ENCODE assay signal across 1 cellular context in the genomic region with DNA sequence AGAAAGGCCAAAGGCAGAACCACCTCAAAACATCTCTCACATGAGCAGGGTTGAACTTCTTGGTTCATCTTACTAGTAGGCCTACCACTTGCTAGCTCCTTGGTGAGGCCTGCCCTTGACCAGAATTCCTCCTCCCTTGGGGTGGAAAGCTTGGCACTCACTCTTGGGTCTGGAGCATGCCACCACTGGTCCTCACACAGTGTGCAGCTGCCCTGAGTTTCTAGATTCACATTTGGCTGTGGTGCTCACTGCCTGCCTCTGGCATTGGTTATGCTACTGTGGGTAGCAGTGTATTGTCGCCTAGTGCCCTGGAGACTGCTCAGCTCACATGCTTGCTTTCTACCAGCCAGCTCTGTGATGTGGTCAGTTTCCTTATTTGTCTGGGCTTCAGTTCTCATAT.
TF ChIP-seq lines count a peak whose summit lies in the region.

No MANE protein-coding gene starts in this region.

TF ChIP-seq in K562, 482 proteins besides CTCF, POLR2A, EP300 and RAD21:
- peak; percentile 68 for TF ChIP-seq WHSC1 (IDR thresholded peaks at IDR 0.05; ENCODE audit: low read length)
- TF ChIP-seq, protein P1, sequence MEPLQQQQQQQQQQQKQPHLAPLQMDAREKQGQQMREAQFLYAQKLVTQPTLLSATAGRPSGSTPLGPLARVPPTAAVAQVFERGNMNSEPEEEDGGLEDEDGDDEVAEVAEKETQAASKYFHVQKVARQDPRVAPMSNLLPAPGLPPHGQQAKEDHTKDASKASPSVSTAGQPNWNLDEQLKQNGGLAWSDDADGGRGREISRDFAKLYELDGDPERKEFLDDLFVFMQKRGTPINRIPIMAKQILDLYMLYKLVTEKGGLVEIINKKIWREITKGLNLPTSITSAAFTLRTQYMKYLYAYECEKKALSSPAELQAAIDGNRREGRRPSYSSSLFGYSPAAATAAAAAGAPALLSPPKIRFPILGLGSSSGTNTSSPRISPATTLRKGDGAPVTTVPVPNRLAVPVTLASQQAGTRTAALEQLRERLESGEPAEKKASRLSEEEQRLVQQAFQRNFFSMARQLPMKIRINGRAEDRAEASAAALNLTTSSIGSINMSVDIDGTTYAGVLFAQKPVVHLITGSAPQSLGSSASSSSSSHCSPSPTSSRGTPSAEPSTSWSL (CRISPR knock-in tag; IDR thresholded peaks at IDR 0.05; ENCODE audit: borderline replicate concordance), result no peak
